In the genomic region with DNA sequence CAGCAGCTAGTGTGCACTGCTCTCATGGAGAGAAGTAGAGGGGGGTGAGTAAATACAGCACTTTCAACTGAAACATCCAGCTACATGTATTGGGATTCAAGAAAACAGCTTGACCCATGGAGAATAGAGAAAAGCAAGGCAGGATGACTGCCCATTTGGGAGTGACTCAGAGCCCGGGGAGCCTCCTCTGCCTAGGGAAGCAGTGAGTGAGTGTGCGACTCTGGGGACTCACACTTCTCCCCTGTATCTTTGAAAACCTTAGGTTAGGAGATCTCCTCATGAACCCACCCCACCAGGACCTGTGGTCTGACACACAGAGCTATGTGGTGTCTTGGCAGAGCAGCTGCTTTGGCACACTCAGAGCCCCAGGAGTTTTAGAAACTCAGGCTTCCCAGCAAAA, we compare ENCODE assay signal across 25 cellular contexts.
DNase-seq lines count a peak whose midpoint lies in the region; ATAC-seq, FAIRE-seq and TF ChIP-seq lines count a peak whose summit lies in the region.
"Had no signal": no experiment of that assay in that cellular context is flagged by ENCODE, and none has a peak within 500 bp of the region (broad histone marks: within the 10 kb centered on the region; RNA-seq: fewer than 3 reads in every experiment).

No MANE protein-coding gene starts in this region.

- intact Hi-C loops in sciatic nerve (cut with DNase I): no loop called here

- DNase-seq in Daoy (ENCODE audit: low read depth): peak; percentile 19
- DNase-seq in HFFc6: peak; percentile 14
- peak; percentile 78 for DNase-seq in fibroblast of gingiva (ENCODE audit: low read depth)
- peak; percentile 62 for DNase-seq in sciatic nerve (ENCODE audit: low spot score)
- DNase-seq in mesothelial cell of epicardium (ENCODE audit: low spot score in 2 of 2, unreplicated experiment in 2 of 2): no peak
- no peak for DNase-seq in D721Med (ENCODE audit: insufficient read length, low spot score)
- DNase-seq in NCI-H2029 (lab: John Stamatoyannopoulos, UW): no peak
- DNase-seq: activated B cell treated with CpG ODN at 0.5 μM for 24 hours; activated CD4-positive, alpha-beta T cell treated with anti-CD3 and anti-CD28 coated beads, Interleukin-2, amount 50 U/mL, for 48 hours; activated gamma-delta T cell; AML-193; DND-41; KG1; naive thymus-derived CD8-positive, alpha-beta T cell; NCI-H1048; NCI-H2029 treated with DMSO at 0.1 percent for 48 hours; NCI-H446 treated with DMSO at 0.1 percent for 48 hours; sigmoid colon had no signal

- H3K36me3 Mint-ChIP-seq in HFFc6 (ENCODE audit: low read depth) (peaks cover 26% of the 10 kb centered on the region), mesothelial cell of epicardium (peaks cover 1% of the 10 kb centered on the region)
- H3K36me3 Mint-ChIP-seq: memory B cell; stimulated activated effector memory CD8-positive, alpha-beta T cell treated with anti-CD3 and anti-CD28 coated beads, Interleukin-12 subunit alpha, Interleukin-12 subunit beta, amount 100 ng/mL, for 72 hours had no signal

- H3K27ac Mint-ChIP-seq in HFFc6 (no peak overlapping the region), mesothelial cell of epicardium (no peak overlapping the region)
- H3K27ac Mint-ChIP-seq: activated B cell treated with CpG ODN at 0.5 μM for 24 hours; dendritic cell treated with granulocyte-macrophage colony-stimulating factor and Interleukin-4, amounts not matched to agents 40 ng/mL and 50 ng/mL, for 4 days; memory B cell; naive thymus-derived CD8-positive, alpha-beta T cell; stimulated activated effector memory CD8-positive, alpha-beta T cell treated with anti-CD3 and anti-CD28 coated beads, Interleukin-12 subunit alpha, Interleukin-12 subunit beta, amount 100 ng/mL, for 72 hours had no signal

- peak; percentile 75 for ATAC-seq in sciatic nerve
- ATAC-seq in HG02798 (IDR thresholded peaks at IDR 0.05; ENCODE audit: poor library complexity, unreplicated experiment): no peak
- ATAC-seq: naive thymus-derived CD8-positive, alpha-beta T cell; Panc1; stimulated activated effector memory CD8-positive, alpha-beta T cell treated with anti-CD3 and anti-CD28 coated beads, Interleukin-12 subunit alpha, Interleukin-12 subunit beta, amount 100 ng/mL, for 72 hours had no signal

- FAIRE-seq in D721Med (lab: Jason Lieb, UNC): no peak
- FAIRE-seq: endothelial cell of umbilical vein, GM18507 had no signal

- TF ChIP-seq CTCF in HFFc6 (IDR thresholded peaks at IDR 0.05): no peak
- TF ChIP-seq CTCF in mesothelial cell of epicardium (IDR thresholded peaks at IDR 0.05; ENCODE audit: unreplicated experiment): no peak
- TF ChIP-seq CTCF in D721Med (IDR thresholded peaks at IDR 0.05; ENCODE audit: insufficient read depth, missing control alignments): no peak

- H3K4me3 Mint-ChIP-seq in HFFc6: no peak overlapping the region
- no peak overlapping the region for H3K4me3 Mint-ChIP-seq in mesothelial cell of epicardium
- H3K4me3 Mint-ChIP-seq: activated B cell treated with CpG ODN at 0.5 μM for 24 hours; dendritic cell treated with granulocyte-macrophage colony-stimulating factor and Interleukin-4, amounts not matched to agents 40 ng/mL and 50 ng/mL, for 4 days; memory B cell; naive thymus-derived CD8-positive, alpha-beta T cell; stimulated activated effector memory CD8-positive, alpha-beta T cell treated with anti-CD3 and anti-CD28 coated beads, Interleukin-12 subunit alpha, Interleukin-12 subunit beta, amount 100 ng/mL, for 72 hours had no signal

- H3K9me3 Mint-ChIP-seq in HFFc6: peaks cover 25% of the 10 kb centered on the region
- peaks cover 35% of the 10 kb centered on the region for H3K9me3 Mint-ChIP-seq in mesothelial cell of epicardium

- H3K4me1 Mint-ChIP-seq in HFFc6 (ENCODE audit: low read depth) (peaks cover 10% of the 10 kb centered on the region; the same call in 1 of the 2 replicates), mesothelial cell of epicardium (no peaks in the 10 kb centered on the region)
- H3K4me1 Mint-ChIP-seq: activated B cell treated with CpG ODN at 0.5 μM for 24 hours; memory B cell; naive thymus-derived CD8-positive, alpha-beta T cell; stimulated activated effector memory CD8-positive, alpha-beta T cell treated with anti-CD3 and anti-CD28 coated beads, Interleukin-12 subunit alpha, Interleukin-12 subunit beta, amount 100 ng/mL, for 72 hours had no signal

- no peaks in the 10 kb centered on the region; the same call in 1 of the 2 replicates for H3K27me3 Mint-ChIP-seq in HFFc6 (ENCODE audit: insufficient read depth)
- peaks cover 9% of the 10 kb centered on the region for H3K27me3 Mint-ChIP-seq in mesothelial cell of epicardium (ENCODE audit: low read depth)
- H3K27me3 Mint-ChIP-seq: activated B cell treated with CpG ODN at 0.5 μM for 24 hours; dendritic cell treated with granulocyte-macrophage colony-stimulating factor and Interleukin-4, amounts not matched to agents 40 ng/mL and 50 ng/mL, for 4 days; memory B cell had no signal

Comparison
In these comparisons a context has a peak if more than half of its experiments do, and no peak if none do; other contexts are left out.
1. DNase-seq: peak in Daoy (single experiment), HFFc6 (single experiment), fibroblast of gingiva (single experiment) and sciatic nerve (single experiment); none in mesothelial cell of epicardium (0 of 2), D721Med (single experiment) and NCI-H2029 (single experiment).